Comparison of ENCODE assay signal across 28 cellular contexts in the genomic region with DNA sequence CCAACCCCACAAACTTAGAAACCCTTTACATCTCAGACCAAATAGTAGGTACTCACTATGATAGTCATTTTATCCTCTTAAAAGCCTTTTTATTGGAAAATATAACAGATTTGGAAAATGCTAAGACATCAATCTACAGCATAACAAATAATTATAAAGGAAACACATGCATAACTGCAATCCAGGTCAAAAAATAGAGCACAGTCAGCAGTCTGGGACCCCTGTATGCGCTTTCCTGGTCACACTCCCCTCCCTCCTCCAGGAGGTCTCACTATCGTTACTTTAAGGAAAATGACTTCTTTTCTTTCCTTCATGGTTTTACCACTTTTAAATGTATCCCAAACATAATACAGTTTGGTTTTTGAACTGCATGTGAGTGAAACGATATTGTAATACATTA.
"Had no signal": no experiment of that assay in that cellular context is flagged by ENCODE, and none has a peak within 500 bp of the region (broad histone marks: within the 10 kb centered on the region; RNA-seq: fewer than 3 reads in every experiment).

No MANE protein-coding gene starts in this region.

- H3K4me2 ChIP-seq: hepatocyte had no signal

- H3K9me3 Mint-ChIP-seq: dendritic cell treated with granulocyte-macrophage colony-stimulating factor and Interleukin-4, amounts not matched to agents 40 ng/mL and 50 ng/mL, for 4 days; effector memory CD8-positive, alpha-beta T cell; endodermal cell had no signal

- H3K27ac ChIP-seq: colonic mucosa, coronary artery, dorsolateral prefrontal cortex, epithelial cell of prostate, esophagus muscularis mucosa, foreskin keratinocyte, gastrocnemius medialis, gastroesophageal sphincter, heart left ventricle, heart right ventricle, hepatocyte had no signal

- H3K4me3 Mint-ChIP-seq: dendritic cell treated with granulocyte-macrophage colony-stimulating factor and Interleukin-4, amounts not matched to agents 40 ng/mL and 50 ng/mL, for 4 days; effector memory CD8-positive, alpha-beta T cell; endodermal cell had no signal

- H3K27ac Mint-ChIP-seq: dendritic cell treated with granulocyte-macrophage colony-stimulating factor and Interleukin-4, amounts not matched to agents 40 ng/mL and 50 ng/mL, for 4 days; effector memory CD8-positive, alpha-beta T cell; endodermal cell had no signal

- H3K27me3 ChIP-seq: colonic mucosa, dorsolateral prefrontal cortex, esophagus muscularis mucosa, esophagus squamous epithelium, foreskin keratinocyte, gastrocnemius medialis, gastroesophageal sphincter, heart right ventricle, hepatocyte had no signal

- H3K36me3 ChIP-seq: colonic mucosa, esophagus muscularis mucosa, esophagus squamous epithelium, gastrocnemius medialis, gastroesophageal sphincter, heart left ventricle, heart right ventricle had no signal

- H2AFZ ChIP-seq: hepatocyte had no signal

- ATAC-seq: effector memory CD8-positive, alpha-beta T cell; esophagus mucosa; foreskin keratinocyte; gastrocnemius medialis; gastroesophageal sphincter; heart left ventricle; heart right ventricle had no signal

- H3K4me3 ChIP-seq: colonic mucosa, coronary artery, dorsolateral prefrontal cortex, esophagus muscularis mucosa, esophagus squamous epithelium, gastrocnemius medialis, gastroesophageal sphincter, heart left ventricle, heart right ventricle, hepatocyte had no signal

- DNase-seq: colonic mucosa; cortex of kidney; dermis blood vessel endothelial cell; dorsolateral prefrontal cortex; effector CD4-positive, alpha-beta T cell; effector CD8-positive, alpha-beta T cell; effector memory CD4-positive, alpha-beta T cell; effector memory CD8-positive, alpha-beta T cell; endodermal cell; erythroblast; esophagus squamous epithelium; foreskin fibroblast; foreskin keratinocyte; foreskin melanocyte; gastrocnemius medialis; glutamatergic neuron; head of caudate nucleus; heart left ventricle; heart right ventricle had no signal

- FAIRE-seq: endometrium, endothelial cell of umbilical vein had no signal

- H3K4me1 ChIP-seq: colonic mucosa, esophagus muscularis mucosa, foreskin keratinocyte, gastrocnemius medialis, gastroesophageal sphincter had no signal

- H3K9me3 ChIP-seq: colonic mucosa, esophagus muscularis mucosa, esophagus squamous epithelium, gastrocnemius medialis, gastroesophageal sphincter, heart left ventricle, heart right ventricle had no signal

- H3K79me2 ChIP-seq: hepatocyte had no signal
